1 cellular context compared by ENCODE assay signal in genomic region chr18:10852610-10853303, GRCh38.
TF ChIP-seq lines count a peak whose summit lies in the region.

No MANE protein-coding gene starts in this region.

TF ChIP-seq in WTC11, 78 proteins besides CTCF, POLR2A, EP300 and RAD21 (continued from another document):
- TF ChIP-seq ARID4B (CRISPR knock-in tag; IDR thresholded peaks at IDR 0.05; ENCODE audit: borderline replicate concordance), result no peak
- TF ChIP-seq IRF1 (CRISPR knock-in tag; IDR thresholded peaks at IDR 0.05), result no peak
- no peak for TF ChIP-seq ZNF396 (CRISPR knock-in tag; IDR thresholded peaks at IDR 0.05; ENCODE audit: borderline replicate concordance)
- TF ChIP-seq ZNF423 (CRISPR knock-in tag; IDR thresholded peaks at IDR 0.05), result no peak
- no peak for TF ChIP-seq NFATC4 (CRISPR knock-in tag; IDR thresholded peaks at IDR 0.05)
- no peak for TF ChIP-seq SOX15 (CRISPR knock-in tag; IDR thresholded peaks at IDR 0.05)
- TF ChIP-seq ZSCAN18 (CRISPR knock-in tag; IDR thresholded peaks at IDR 0.05), result no peak
- no peak for TF ChIP-seq IRF2 (CRISPR knock-in tag; IDR thresholded peaks at IDR 0.05; ENCODE audit: borderline replicate concordance, low read depth)
- no peak for TF ChIP-seq ZBTB43 (CRISPR knock-in tag; IDR thresholded peaks at IDR 0.05)
- TF ChIP-seq TCF7 (CRISPR knock-in tag; IDR thresholded peaks at IDR 0.05; ENCODE audit: low read depth), result no peak
- TF ChIP-seq NR2C2 (CRISPR knock-in tag; IDR thresholded peaks at IDR 0.05), result no peak
TF ChIP-seq in WTC11: peak in this region for 0.
